8 cellular contexts compared by ENCODE assay signal in genomic region chr3:138174421-138175122, GRCh38. TPM values are rescaled to one million over a fixed set of nuclear protein-coding genes. Genes with fewer than 3 reads are reported as not detected.
A peak's percentile ranks its signal among the peaks of the same experiment; 100 is the strongest.
DNase-seq lines count a peak whose midpoint lies in the region; ATAC-seq lines count a peak whose summit lies in the region.

A gene with protein sequence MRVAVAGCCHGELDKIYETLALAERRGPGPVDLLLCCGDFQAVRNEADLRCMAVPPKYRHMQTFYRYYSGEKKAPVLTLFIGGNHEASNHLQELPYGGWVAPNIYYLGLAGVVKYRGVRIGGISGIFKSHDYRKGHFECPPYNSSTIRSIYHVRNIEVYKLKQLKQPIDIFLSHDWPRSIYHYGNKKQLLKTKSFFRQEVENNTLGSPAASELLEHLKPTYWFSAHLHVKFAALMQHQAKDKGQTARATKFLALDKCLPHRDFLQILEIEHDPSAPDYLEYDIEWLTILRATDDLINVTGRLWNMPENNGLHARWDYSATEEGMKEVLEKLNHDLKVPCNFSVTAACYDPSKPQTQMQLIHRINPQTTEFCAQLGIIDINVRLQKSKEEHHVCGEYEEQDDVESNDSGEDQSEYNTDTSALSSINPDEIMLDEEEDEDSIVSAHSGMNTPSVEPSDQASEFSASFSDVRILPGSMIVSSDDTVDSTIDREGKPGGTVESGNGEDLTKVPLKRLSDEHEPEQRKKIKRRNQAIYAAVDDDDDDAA (minus strand): TSS chr3:138174921. CDS start chr3:138174795, 126 bp downstream.

- H3K4me1 Mint-ChIP-seq in activated CD4-positive, alpha-beta T cell treated with anti-CD3 and anti-CD28 coated beads, Interleukin-2, amount 10 ng/mL, durations not matched to agents 24 days and 14 days = peaks cover 29% of the 10 kb centered on the region

- H3K4me1 ChIP-seq in BLaER1 treated with 17β-estradiol and CSF1 and Interleukin-3, amounts not matched to agents 10 nM and 100 nM = peaks cover 18 to 28% (median 25%) of the 10 kb centered on the region in 10 experiments

- H3K9me3 Mint-ChIP-seq in activated CD4-positive, alpha-beta T cell treated with anti-CD3 and anti-CD28 coated beads, Interleukin-2, amount 10 ng/mL, durations not matched to agents 24 days and 14 days = no peaks in the 10 kb centered on the region

- peak; percentile 95 for ATAC-seq in GM19324 (IDR thresholded peaks at IDR 0.05; ENCODE audit: low FRiP score, unreplicated experiment)
- ATAC-seq in HG03460 (IDR thresholded peaks at IDR 0.05; ENCODE audit: unreplicated experiment) = peak; percentile 92

- peak within 1 kb of the TSS; percentile 82 to 91 (median 88) for H3K9ac ChIP-seq in BLaER1 treated with 17β-estradiol and CSF1 and Interleukin-3, amounts not matched to agents 10 nM and 100 nM

- H3K36me3 ChIP-seq in BLaER1 treated with 17β-estradiol and CSF1 and Interleukin-3, amounts not matched to agents 10 nM and 100 nM = peaks cover 22 to 38% (median 28%) of the 10 kb centered on the region in 11 experiments; a peak in 21 of 22 replicates

- no peaks in the 10 kb centered on the region for H3K27me3 ChIP-seq in BLaER1 treated with 17β-estradiol and CSF1 and Interleukin-3, amounts not matched to agents 10 nM and 100 nM
- H3K27me3 ChIP-seq in layer of hippocampus (ENCODE audit: control insufficient read depth, insufficient read depth, low read length) = no peaks in the 10 kb centered on the region

- peaks cover 0 to 8% (median 0%) of the 10 kb centered on the region in 11 experiments; a peak in 4 of 22 replicates for H4K20me1 ChIP-seq in BLaER1 treated with 17β-estradiol and CSF1 and Interleukin-3, amounts not matched to agents 10 nM and 100 nM

- H3K27me3 Mint-ChIP-seq in activated CD4-positive, alpha-beta T cell treated with anti-CD3 and anti-CD28 coated beads, Interleukin-2, amount 10 ng/mL, durations not matched to agents 24 days and 14 days = peaks cover 3% of the 10 kb centered on the region

- H3K4me2 ChIP-seq in BLaER1 treated with 17β-estradiol and CSF1 and Interleukin-3, amounts not matched to agents 10 nM and 100 nM = peak within 1 kb of the TSS; percentile 74 to 98 (median 87)

- H3K36me3 Mint-ChIP-seq in activated CD4-positive, alpha-beta T cell treated with anti-CD3 and anti-CD28 coated beads, Interleukin-2, amount 10 ng/mL, durations not matched to agents 24 days and 14 days (ENCODE audit: low read depth) = peaks cover 22% of the 10 kb centered on the region

- H3K9me3 ChIP-seq in BLaER1 treated with 17β-estradiol and CSF1 and Interleukin-3, amounts not matched to agents 10 nM and 100 nM (replicated peaks in 1 of 11) = no peaks in the 10 kb centered on the region

- DNase-seq in NCI-H524 treated with DMSO at 0.1 percent for 48 hours (lab: John Stamatoyannopoulos, UW) (peak; percentile 73), cortex of kidney (lab: John Stamatoyannopoulos, UW) (peak; percentile 21)
- peak; percentile 93 for DNase-seq in activated CD4-positive, alpha-beta T cell treated with anti-CD3 and anti-CD28 coated beads, Interleukin-2, amount 10 ng/mL, durations not matched to agents 24 days and 14 days
- DNase-seq in stimulated activated CD4-positive, alpha-beta T cell treated with anti-CD3 and anti-CD28 coated beads, Interleukin-1b, Interleukin-23, amount 100 ng/mL, for 48 hours = peak; percentile 73

- intact Hi-C loops in activated CD4-positive, alpha-beta T cell treated with anti-CD3 and anti-CD28 coated beads, Interleukin-2, amount 10 ng/mL, durations not matched to agents 24 days and 14 days (cut with micrococcal nuclease) = loop anchor here (1.0 to 5.0 kb wide), 4 partner anchors 13 to 660 kb away; partner anchors contain the start of genes ARMC8, DZIP1L and PIK3CB

- peak within 1 kb of the TSS; percentile 76 to 90 (median 84); a peak in 21 of 22 replicates for H3K27ac ChIP-seq in BLaER1 treated with 17β-estradiol and CSF1 and Interleukin-3, amounts not matched to agents 10 nM and 100 nM
- H3K27ac ChIP-seq in layer of hippocampus (ENCODE audit: low read depth, low read length) = peak within 1 kb of the TSS; percentile 30

- peak within 1 kb of the TSS; percentile 98 for H3K4me3 Mint-ChIP-seq in activated CD4-positive, alpha-beta T cell treated with anti-CD3 and anti-CD28 coated beads, Interleukin-2, amount 10 ng/mL, durations not matched to agents 24 days and 14 days

- H3K27ac Mint-ChIP-seq in activated CD4-positive, alpha-beta T cell treated with anti-CD3 and anti-CD28 coated beads, Interleukin-2, amount 10 ng/mL, durations not matched to agents 24 days and 14 days = peak within 1 kb of the TSS; percentile 94

- H3K4me3 ChIP-seq in BLaER1 treated with 17β-estradiol and CSF1 and Interleukin-3, amounts not matched to agents 10 nM and 100 nM = peak within 1 kb of the TSS; percentile 75 to 89 (median 81)

RNA-seq across cellular contexts. Expression of the gene that starts here (rescaled TPM):
- total RNA-seq in activated CD4-positive, alpha-beta T cell treated with anti-CD3 and anti-CD28 coated beads, Interleukin-2, amount 10 ng/mL, durations not matched to agents 24 days and 14 days = 27.3 and 28.3 TPM in 2 replicates

Comparison
In these comparisons a context has a peak if more than half of its experiments do, and no peak if none do; other contexts are left out.
1. Peak in every context shown above with its lines: DNase-seq, ATAC-seq, H3K4me3 ChIP-seq and H3K27ac ChIP-seq.
2. DNase-seq: peak in every context shown above with its lines; median percentile 93 in activated CD4-positive, alpha-beta T cell treated with anti-CD3 and anti-CD28 coated beads, Interleukin-2, amount 10 ng/mL, durations not matched to agents 24 days and 14 days; 73 in NCI-H524 treated with DMSO at 0.1 percent for 48 hours; 73 in stimulated activated CD4-positive, alpha-beta T cell treated with anti-CD3 and anti-CD28 coated beads, Interleukin-1b, Interleukin-23, amount 100 ng/mL, for 48 hours; 21 in cortex of kidney.